In the genomic region with DNA sequence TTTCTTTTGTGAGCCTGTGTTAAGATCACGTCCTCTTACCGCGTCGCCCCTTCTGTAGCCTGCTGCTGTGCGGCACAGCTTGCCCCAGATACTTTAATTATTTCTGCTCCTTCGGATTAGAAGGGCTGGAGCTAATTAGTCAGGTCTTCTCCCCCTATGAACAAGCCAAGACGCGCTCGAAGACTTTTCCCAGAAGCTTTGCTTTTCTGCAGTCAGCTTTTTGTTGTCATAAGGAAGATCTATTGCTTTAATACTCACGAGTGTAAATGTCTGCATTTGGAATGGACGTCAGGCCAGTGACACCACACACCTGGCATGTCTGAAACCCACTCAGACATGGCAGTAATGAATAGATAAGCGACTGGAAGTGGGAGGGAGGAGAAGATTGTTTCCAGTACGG, we compare ENCODE assay signal across 15 cellular contexts. TPM values are rescaled to one million over a fixed set of nuclear protein-coding genes. Genes with fewer than 3 reads are reported as not detected.
DNase-seq lines count a peak whose midpoint lies in the region; ATAC-seq lines count a peak whose summit lies in the region.
"Had no signal": no experiment of that assay in that cellular context is flagged by ENCODE, and none has a peak within 500 bp of the region (broad histone marks: within the 10 kb centered on the region; RNA-seq: fewer than 3 reads in every experiment).

No MANE protein-coding gene starts in this region.

- H3K4me3 ChIP-seq in ACC112 (ENCODE audit: low read depth, low read length) (peak overlapping the region; percentile 59), muscle layer of duodenum (ENCODE audit: low read depth in 1 of 2, low read length in 2 of 2) (peak overlapping the region; percentile 8 to 17)

- H3K4me1 ChIP-seq in ACC112 (ENCODE audit: control insufficient read depth, insufficient read depth, low read length, unreplicated experiment): peaks cover 55% of the 10 kb centered on the region
- no peaks in the 10 kb centered on the region for H3K4me1 ChIP-seq in muscle layer of duodenum (ENCODE audit: control insufficient read depth in 1 of 2, insufficient read depth in 2 of 2, low read length in 2 of 2)

- DNase-seq in NCI-H146 treated with DMSO at 0.1 percent for 48 hours (lab: John Stamatoyannopoulos, UW; ENCODE audit: unreplicated experiment) (peak; percentile 66), astrocyte of the hippocampus (ENCODE audit: low read depth, low spot score) (peak; percentile 44), NCI-H2081 (lab: John Stamatoyannopoulos, UW) (no peak), left ventricle myocardium superior (no peak)
- DNase-seq: amniotic stem cell; DMS53; effector memory CD4-positive, alpha-beta T cell; NK-92 treated with Interleukin-12 subunit alpha and Interleukin-12 subunit beta, amount 100 ng/mL, for 24 hours; occipital lobe had no signal

- no peak overlapping the region for H3K27ac ChIP-seq in ACC112 (ENCODE audit: low read depth, low read length)
- peak overlapping the region; percentile 19 for H3K27ac ChIP-seq in muscle layer of duodenum (ENCODE audit: low read length)

- ATAC-seq in HG03135 (IDR thresholded peaks at IDR 0.05; ENCODE audit: unreplicated experiment): no peak
- no peak for ATAC-seq in HG02973 (IDR thresholded peaks at IDR 0.05; ENCODE audit: unreplicated experiment)
- no peak for ATAC-seq in left ventricle myocardium superior
- ATAC-seq: left lobe of liver, WTC11 had no signal

- no peaks in the 10 kb centered on the region for H3K27me3 ChIP-seq in ACC112 (ENCODE audit: insufficient read depth, low read length)
- no peaks in the 10 kb centered on the region for H3K27me3 ChIP-seq in muscle layer of duodenum (ENCODE audit: low read depth, low read length)

- no peaks in the 10 kb centered on the region for H3K36me3 ChIP-seq in ACC112 (ENCODE audit: insufficient read depth, low read length)
- no peaks in the 10 kb centered on the region for H3K36me3 ChIP-seq in muscle layer of duodenum (ENCODE audit: control insufficient read depth in 1 of 2, insufficient read depth in 2 of 2, low read length in 2 of 2)

- no peaks in the 10 kb centered on the region for H3K9me3 ChIP-seq in muscle layer of duodenum (ENCODE audit: control insufficient read depth in 1 of 2, low read length in 2 of 2)

- intact Hi-C loops in left ventricle myocardium superior (cut with micrococcal nuclease): no loop called here

- H3K79me2 ChIP-seq in ACC112 (ENCODE audit: control insufficient read depth, insufficient read depth, low read length, unreplicated experiment): peaks cover 8% of the 10 kb centered on the region

- peak overlapping the region; percentile 50 for H2AFZ ChIP-seq in ACC112 (ENCODE audit: low read length, unreplicated experiment)

RNA-seq across cellular contexts. Expression of a gene that starts 37.0 kb away (rescaled TPM):
- 1.4 TPM for total RNA-seq in left ventricle myocardium superior

Comparison
In these comparisons a context has a peak if more than half of its experiments do, and no peak if none do; other contexts are left out.
1. DNase-seq: peak in NCI-H146 treated with DMSO at 0.1 percent for 48 hours (single experiment) and astrocyte of the hippocampus (single experiment); none in NCI-H2081 (0 of 2) and left ventricle myocardium superior (single experiment).